In genomic region chrX:41137589-41137988, GRCh38 we compare ENCODE assay signal across 10 cellular contexts. TPM values are rescaled to one million over a fixed set of nuclear protein-coding genes. Genes with fewer than 3 reads are reported as not detected.
A peak's percentile ranks its signal among the peaks of the same experiment; 100 is the strongest.
DNase-seq lines count a peak whose midpoint lies in the region; ATAC-seq and TF ChIP-seq lines count a peak whose summit lies in the region.
"Had no signal": no experiment of that assay in that cellular context is flagged by ENCODE, and none has a peak within 500 bp of the region (broad histone marks: within the 10 kb centered on the region; RNA-seq: fewer than 3 reads in every experiment).

No MANE protein-coding gene starts in this region.

- TF ChIP-seq POLR2A in right lobe of liver (IDR thresholded peaks at IDR 0.05), result no peak

- H3K9me3 ChIP-seq in HEK293 (ENCODE audit: control insufficient read depth, insufficient read depth, low read depth, low read length), result no peaks in the 10 kb centered on the region
- H3K9me3 ChIP-seq in adipocyte (ENCODE audit: control insufficient read depth, low read length), result no peaks in the 10 kb centered on the region
- H3K9me3 ChIP-seq in right lobe of liver, result no peaks in the 10 kb centered on the region
- H3K9me3 ChIP-seq: esophagus squamous epithelium, neutrophil had no signal

- H3K27ac ChIP-seq in HEK293 (ENCODE audit: extremely low read depth, low read depth, low read length) (no peak overlapping the region), right lobe of liver (no peak overlapping the region)
- H3K27ac ChIP-seq: esophagus squamous epithelium had no signal

- H3K27me3 ChIP-seq in adipocyte (replicated peaks; ENCODE audit: control insufficient read depth, insufficient read depth, low read length) (no peaks in the 10 kb centered on the region), right lobe of liver (no peaks in the 10 kb centered on the region)
- H3K27me3 ChIP-seq: esophagus squamous epithelium, neutrophil had no signal

- DNase-seq in CD1c-positive myeloid dendritic cell (ENCODE audit: extremely low spot score) (peak; percentile 12), adipocyte (ENCODE audit: low read depth) (peak; percentile 54), right lobe of liver (no peak), LoVo (ENCODE audit: low spot score) (no peak), DMS153 (lab: John Stamatoyannopoulos, UW) (no peak)
- DNase-seq: esophagus squamous epithelium had no signal

- no peak overlapping the region for H3K4me3 ChIP-seq in HEK293 (ENCODE audit: low read depth, low read length)
- H3K4me3 ChIP-seq in adipocyte (ENCODE audit: low read length), result no peak overlapping the region
- no peak overlapping the region for H3K4me3 ChIP-seq in right lobe of liver
- H3K4me3 ChIP-seq: esophagus squamous epithelium had no signal

- no peak for TF ChIP-seq CTCF in HEK293 (tag by site-specific recombination; IDR thresholded peaks at IDR 0.05)
- TF ChIP-seq CTCF in right lobe of liver (IDR thresholded peaks at IDR 0.05), result peak; percentile 19 to 54 (median 47)

- ATAC-seq in right lobe of liver (peak in 2 of 4 donors; percentile 40 to 48), HG02885 (IDR thresholded peaks at IDR 0.05; ENCODE audit: poor library complexity, unreplicated experiment) (no peak), HG03378 (IDR thresholded peaks at IDR 0.05; ENCODE audit: unreplicated experiment) (no peak)

- no peak overlapping the region for H3K9ac ChIP-seq in adipocyte (ENCODE audit: low read length)

- 0 out of 2 replicates have a peak, but pooled peaks cover 3% of the 10 kb centered on the region for H3K4me1 ChIP-seq in HEK293 (ENCODE audit: control insufficient read depth, insufficient read depth, low read length)
- peaks cover 6% of the 10 kb centered on the region for H3K4me1 ChIP-seq in adipocyte (ENCODE audit: control insufficient read depth, insufficient read depth, low read length)
- peaks cover 0 to 6% (median 0%) of the 10 kb centered on the region in 4 donors for H3K4me1 ChIP-seq in right lobe of liver
- H3K4me1 ChIP-seq: esophagus squamous epithelium had no signal

- intact Hi-C loops in right lobe of liver (cut with DNase I), result no loop called here

- POLR2A ChIA-PET in HEK293 (lab: Yijun Ruan, JAX), result no interaction called here

- peaks cover 84 to 87% of the 10 kb centered on the region in 2 experiments for H3K36me3 ChIP-seq in HEK293 (ENCODE audit: control insufficient read depth in 2 of 2, insufficient read depth in 1 of 2, low read length in 2 of 2)
- peaks cover 56% of the 10 kb centered on the region for H3K36me3 ChIP-seq in adipocyte (ENCODE audit: control insufficient read depth, insufficient read depth, low read length, severe bottlenecking)
- peaks cover 0 to 38% (median 2%) of the 10 kb centered on the region in 4 donors for H3K36me3 ChIP-seq in right lobe of liver

- CTCF ChIA-PET in HEK293 (lab: Yijun Ruan, JAX), result interaction anchor here (0.6 to 2.8 kb wide), 15 partner anchors 10 to 486 kb away, joined by 3 to 25 read pairs (median 3); no protein-coding TSS in a partner anchor

TF ChIP-seq in HEK293, 187 proteins besides CTCF, POLR2A, EP300 and RAD21:
- no peak for TF ChIP-seq ZNF350 (tag by site-specific recombination; IDR thresholded peaks at IDR 0.05)
- TF ChIP-seq, protein P1, sequence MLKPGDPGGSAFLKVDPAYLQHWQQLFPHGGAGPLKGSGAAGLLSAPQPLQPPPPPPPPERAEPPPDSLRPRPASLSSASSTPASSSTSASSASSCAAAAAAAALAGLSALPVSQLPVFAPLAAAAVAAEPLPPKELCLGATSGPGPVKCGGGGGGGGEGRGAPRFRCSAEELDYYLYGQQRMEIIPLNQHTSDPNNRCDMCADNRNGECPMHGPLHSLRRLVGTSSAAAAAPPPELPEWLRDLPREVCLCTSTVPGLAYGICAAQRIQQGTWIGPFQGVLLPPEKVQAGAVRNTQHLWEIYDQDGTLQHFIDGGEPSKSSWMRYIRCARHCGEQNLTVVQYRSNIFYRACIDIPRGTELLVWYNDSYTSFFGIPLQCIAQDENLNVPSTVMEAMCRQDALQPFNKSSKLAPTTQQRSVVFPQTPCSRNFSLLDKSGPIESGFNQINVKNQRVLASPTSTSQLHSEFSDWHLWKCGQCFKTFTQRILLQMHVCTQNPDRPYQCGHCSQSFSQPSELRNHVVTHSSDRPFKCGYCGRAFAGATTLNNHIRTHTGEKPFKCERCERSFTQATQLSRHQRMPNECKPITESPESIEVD (tag by site-specific recombination; IDR thresholded peaks at IDR 0.05), result 0 out of 2 replicates have a peak, but pooled peaks have one; percentile 52

RNA-seq across cellular contexts. Expression of gene USP9X, which starts 52.3 kb away (rescaled TPM):
- 10 to 100 TPM; 53.5 to 76.2 (median 63.1) TPM for total RNA-seq in right lobe of liver

Comparison
In these comparisons a context has a peak if more than half of its experiments do, and no peak if none do; other contexts are left out.
1. DNase-seq: peak in CD1c-positive myeloid dendritic cell (single experiment) and adipocyte (single experiment); none in right lobe of liver (0 of 3), LoVo (single experiment) and DMS153 (single experiment).